ENCODE assay signal across 9 cellular contexts in the genomic region with DNA sequence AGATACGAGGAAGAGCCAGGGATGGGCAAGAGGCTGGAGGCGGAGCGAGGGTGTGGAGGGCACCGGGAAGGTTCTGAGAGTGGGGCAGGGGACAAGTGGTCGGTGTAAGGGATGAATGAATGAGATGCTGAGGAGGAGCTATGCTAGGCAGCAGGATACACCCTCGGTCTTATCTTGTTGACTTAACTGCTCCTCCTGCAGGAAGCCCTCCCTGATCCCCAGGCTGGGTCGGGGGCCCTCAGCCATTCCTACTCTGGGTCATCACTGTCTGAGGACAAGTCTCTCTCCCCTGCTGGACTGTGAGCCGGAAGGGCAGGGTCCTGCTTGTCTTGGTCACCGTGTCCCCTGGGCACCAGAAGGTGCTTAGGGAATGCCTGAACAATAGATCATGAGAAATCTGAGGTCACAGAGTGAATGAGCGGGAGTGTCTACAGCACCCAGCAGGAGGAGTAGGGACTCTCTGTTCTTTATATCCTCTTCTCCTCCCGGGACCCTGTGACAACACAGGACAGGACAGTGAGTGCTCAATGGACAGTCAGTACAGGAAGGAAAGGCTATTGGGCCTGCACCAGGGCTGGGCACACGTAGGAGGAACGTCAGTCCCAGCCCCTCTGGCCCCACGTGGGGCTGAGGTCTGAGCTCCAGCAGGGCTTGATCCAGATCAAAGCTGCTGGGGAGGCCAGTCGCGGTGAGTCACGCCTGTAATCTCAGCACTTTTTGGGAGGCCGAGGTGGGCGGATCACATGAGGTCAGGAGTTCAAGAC. TPM values are rescaled to one million over a fixed set of nuclear protein-coding genes. Genes with fewer than 3 reads are reported as not detected.
A peak's percentile ranks its signal among the peaks of the same experiment; 100 is the strongest.
DNase-seq lines count a peak whose midpoint lies in the region; ATAC-seq, FAIRE-seq and TF ChIP-seq lines count a peak whose summit lies in the region.
"Had no signal": no experiment of that assay in that cellular context is flagged by ENCODE, and none has a peak within 500 bp of the region (broad histone marks: within the 10 kb centered on the region; RNA-seq: fewer than 3 reads in every experiment).

No MANE protein-coding gene starts in this region.

- TF ChIP-seq CTCF in HCT116 (IDR thresholded peaks at IDR 0.05 in 2 of 3, conservative IDR thresholded peaks at IDR 0.05 in 1 of 3; ENCODE audit: borderline replicate concordance in 1 of 3, insufficient read depth in 1 of 3, low read depth in 2 of 3, low read length in 2 of 3): no peak

- H3K4me3 ChIP-seq in HCT116 (replicated peaks in 1 of 2; ENCODE audit: low read depth in 1 of 2, low read length in 2 of 2) (peak overlapping the region; percentile 25 to 53), small intestine (ENCODE audit: low read depth in 1 of 2, low read length in 2 of 2) (no peak overlapping the region)

- intact Hi-C loops in HCT116 (cut with micrococcal nuclease): no loop called here

- DNase-seq in HCT116 (ENCODE audit: low read depth, low spot score) (peak; percentile 92), T-cell (no peak), fibroblast of the conjunctiva (ENCODE audit: low read depth) (peak; percentile 47), small intestine (peak; percentile 35), NCI-H446 treated with DMSO at 0.1 percent for 48 hours (lab: John Stamatoyannopoulos, UW) (no peak), activated gamma-delta T cell (lab: John Stamatoyannopoulos, UW) (no peak), G401 (ENCODE audit: low spot score) (no peak)
- no peak for DNase-seq in activated CD4-positive, CD25-positive, alpha-beta regulatory T cell treated with anti-CD3 and anti-CD28 coated beads, Interleukin-2, amount 50 U/mL, for 72 hours
- DNase-seq: NCI-H2081 treated with DMSO at 0.1 percent for 48 hours had no signal

- H3K27me3 ChIP-seq in HCT116 (ENCODE audit: insufficient read depth, low read length) (no peaks in the 10 kb centered on the region), small intestine (ENCODE audit: control insufficient read depth in 2 of 2, insufficient read depth in 2 of 2, low read length in 2 of 2) (peaks cover 0 to 4% of the 10 kb centered on the region in 2 donors)

- peaks cover 19 to 30% (median 28%) of the 10 kb centered on the region in 3 donors for H3K4me1 Mint-ChIP-seq in T-cell

- RAD21 ChIA-PET in HCT116 (lab: Charles Lee; ENCODE audit: low non-redundant PET in 1 of 2, low total read pairs in 2 of 2, uncharacterized antibody in 2 of 2, unreplicated experiment in 2 of 2): interaction anchor here in 1 of 2 experiments (1.1 kb wide), 1 partner anchor 15 kb away, joined by 3 read pairs; no protein-coding TSS in a partner anchor

- POLR2A ChIA-PET in HCT116 (lab: Charles Lee) (interaction anchor here (1.0 kb wide), 1 partner anchor 10 kb away, joined by 4 read pairs; no protein-coding TSS in a partner anchor), T-cell (lab: Charles Lee) (interaction anchor here in 1 of 2 donors (0.8 kb wide), 1 partner anchor 24 kb away, joined by 3 read pairs; a partner anchor contains a TSS)

- 18 to 37% (median 32%) methylated on average over 17 to 19 of the region's 19 CpGs for WGBS in small intestine, 3 donors

- no peaks in the 10 kb centered on the region for H3K9me2 ChIP-seq in HCT116 (ENCODE audit: insufficient read depth)

- no peak for FAIRE-seq in small intestine (lab: Jason Lieb, UNC)

- H3K4me1 ChIP-seq in HCT116 (ENCODE audit: control insufficient read depth in 1 of 2, insufficient read depth in 2 of 2, low read length in 2 of 2) (peaks cover 32 to 61% of the 10 kb centered on the region in 2 experiments), small intestine (ENCODE audit: control insufficient read depth in 2 of 2, insufficient read depth in 1 of 2, low read depth in 1 of 2, low read length in 1 of 2) (peaks cover 0 to 2% of the 10 kb centered on the region in 2 donors)

- H3K4me2 ChIP-seq in HCT116 (ENCODE audit: low read length): peak overlapping the region; percentile 96

- in situ Hi-C loops in G401 (cut with HindIII; ENCODE audit: low sequenced_read_pairs): no loop called here

- CTCF ChIA-PET in HCT116 (lab: Charles Lee): interaction anchor here (0.6 to 1.1 kb wide), 3 partner anchors 11 to 185 kb away, joined by 3 to 6 read pairs (median 3); no protein-coding TSS in a partner anchor
- CTCF ChIA-PET in T-cell (lab: Charles Lee): no interaction called here

- H3K4me3 Mint-ChIP-seq in T-cell: peak overlapping the region; percentile 28 to 84 (median 61)

- H3K27ac ChIP-seq in HCT116 (ENCODE audit: low read depth, low read length) (peak overlapping the region; percentile 31), small intestine (ENCODE audit: low read depth in 1 of 2, low read length in 1 of 2) (no peak overlapping the region)

- TF ChIP-seq RAD21 in HCT116 (IDR thresholded peaks at IDR 0.05; ENCODE audit: low read depth): no peak

- no peaks in the 10 kb centered on the region for H3K79me2 ChIP-seq in HCT116 (ENCODE audit: insufficient read depth, low read length)

- no peak overlapping the region for H3K27ac Mint-ChIP-seq in T-cell

- no peaks in the 10 kb centered on the region for H3K9me3 Mint-ChIP-seq in T-cell

- H3K27me3 Mint-ChIP-seq in T-cell: peaks cover 9 to 26% of the 10 kb centered on the region in 2 donors

- no peak overlapping the region for H2AFZ ChIP-seq in HCT116 (ENCODE audit: low read depth, low read length, poor library complexity, severe bottlenecking)

- ATAC-seq in HCT116 (peak; percentile 94), T-cell (replicated peaks in 1 of 4) (no peak)

- peak overlapping the region; percentile 61 for H3K9ac ChIP-seq in HCT116 (ENCODE audit: low read length)

- no peak for TF ChIP-seq POLR2A in HCT116 (IDR thresholded peaks at IDR 0.05; ENCODE audit: borderline replicate concordance, extremely low read depth, insufficient read depth, insufficient read length)

- H3K36me3 Mint-ChIP-seq in T-cell: no peaks in the 10 kb centered on the region

- no peaks in the 10 kb centered on the region for H4K20me1 ChIP-seq in HCT116 (ENCODE audit: insufficient read depth)

- H3K36me3 ChIP-seq in HCT116 (ENCODE audit: control insufficient read depth in 1 of 2, insufficient read depth in 2 of 2, low read length in 2 of 2) (no peaks in the 10 kb centered on the region), small intestine (ENCODE audit: control insufficient read depth in 2 of 2, insufficient read depth in 2 of 2, low read length in 2 of 2) (no peaks in the 10 kb centered on the region)

- no TSS peak for BruUV-seq in HCT116 (replicated peaks; lab: Mats Ljungman, UMichigan)

- H3K9me3 ChIP-seq in HCT116 (ENCODE audit: control insufficient read depth in 1 of 2, insufficient read depth in 1 of 2, low read depth in 1 of 2, low read length in 2 of 2): no peaks in the 10 kb centered on the region
- no peaks in the 10 kb centered on the region for H3K9me3 ChIP-seq in small intestine (ENCODE audit: control insufficient read depth, low read depth)

TF ChIP-seq in HCT116, 20 proteins besides CTCF, POLR2A, EP300 and RAD21:
- TF ChIP-seq, protein P1, sequence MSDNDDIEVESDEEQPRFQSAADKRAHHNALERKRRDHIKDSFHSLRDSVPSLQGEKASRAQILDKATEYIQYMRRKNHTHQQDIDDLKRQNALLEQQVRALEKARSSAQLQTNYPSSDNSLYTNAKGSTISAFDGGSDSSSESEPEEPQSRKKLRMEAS (IDR thresholded peaks at IDR 0.05): peak; percentile 85
- TF ChIP-seq POLR2AphosphoS5 (IDR thresholded peaks at IDR 0.05; ENCODE audit: low read depth, low read length) (0 out of 2 replicates have a peak, but pooled peaks have one; percentile 15), EZH2 (IDR thresholded peaks at IDR 0.05) (no peak), CEBPB (IDR thresholded peaks at IDR 0.05; ENCODE audit: low read depth) (no peak), ZNF274 (IDR thresholded peaks at IDR 0.05; ENCODE audit: low read depth, low read length) (no peak), EGR1 (IDR thresholded peaks at IDR 0.05; ENCODE audit: low read depth) (peak; percentile 71; the same call in 1 of the 2 replicates), FOSL1 (IDR thresholded peaks at IDR 0.05; ENCODE audit: low read depth) (no peak), TCF7L2 (IDR thresholded peaks at IDR 0.05; ENCODE audit: borderline replicate concordance, extremely low read depth, insufficient read depth, insufficient read length) (peak; percentile 94)

RNA-seq across cellular contexts. Expression of a gene that starts 6.5 kb away (rescaled TPM):
- 0.64 TPM for total RNA-seq in HCT116 (2021; ENCODE audit: unreplicated experiment)
- polyA plus RNA-seq in HCT116 (2012): 0.47 and 0.65 TPM in 2 replicates
- total RNA-seq in T-cell: 1 to 10 TPM in 4 of 5 donors, under 1 TPM in 1; 0.95 to 1.3 (median 1.2) TPM
- polyA plus RNA-seq in small intestine: under 1 TPM in 1 of 3 donors, not detected in 2; 0.09 TPM
- 0.31 TPM in 1 of 2 replicates, not detected in the other for total RNA-seq in G401 (2014; rRNA removed; shearing (Covaris generic))

RNA-seq across cellular contexts. Expression of a gene that starts 23.8 kb away (rescaled TPM):
- 26.9 TPM for total RNA-seq in HCT116 (2021; ENCODE audit: unreplicated experiment)
- 33.9 and 38.7 TPM in 2 replicates for polyA plus RNA-seq in HCT116 (2012)
- 10 to 100 TPM; 53.9 to 92.4 (median 73.7) TPM for total RNA-seq in T-cell
- polyA plus RNA-seq in small intestine: 10 to 100 TPM; 38.4 to 43.1 (median 40.3) TPM
- total RNA-seq in G401 (2014; rRNA removed; shearing (Covaris generic)): 38.4 and 52.9 TPM in 2 replicates

RNA-seq across cellular contexts. Expression of a gene that starts 24.3 kb away (rescaled TPM):
- total RNA-seq in HCT116 (2021; ENCODE audit: unreplicated experiment) (12.2 TPM), T-cell (10 to 100 TPM; 14.9 to 36.2 (median 32.8) TPM)
- polyA plus RNA-seq in HCT116 (2012): 7.7 and 7.9 TPM in 2 replicates
- 1 to 10 TPM; 3.6 to 7.8 (median 4.9) TPM for polyA plus RNA-seq in small intestine
- total RNA-seq in G401 (2014; rRNA removed; shearing (Covaris generic)): 9.0 and 14.7 TPM in 2 replicates

Comparison
In these comparisons a context has a peak if more than half of its experiments do, and no peak if none do; other contexts are left out.
1. DNase-seq: peak in HCT116 (single experiment), fibroblast of the conjunctiva (single experiment) and small intestine (single experiment); none in T-cell (0 of 34), NCI-H446 treated with DMSO at 0.1 percent for 48 hours (single experiment), activated CD4-positive, CD25-positive, alpha-beta regulatory T cell treated with anti-CD3 and anti-CD28 coated beads, Interleukin-2, amount 50 U/mL, for 72 hours (single experiment), activated gamma-delta T cell (single experiment) and G401 (single experiment).
2. H3K4me3 ChIP-seq: peak in HCT116 (2 of 2); none in small intestine (0 of 2).